In genomic region chr9:89923961-89924504, GRCh38 we compare ENCODE assay signal across 10 cellular contexts.
DNase-seq lines count a peak whose midpoint lies in the region; ATAC-seq, FAIRE-seq and TF ChIP-seq lines count a peak whose summit lies in the region.
"Had no signal": no experiment of that assay in that cellular context is flagged by ENCODE, and none has a peak within 500 bp of the region (broad histone marks: within the 10 kb centered on the region; RNA-seq: fewer than 3 reads in every experiment).

No MANE protein-coding gene starts in this region.

- H2BK15ac ChIP-seq in H1 (ENCODE audit: low read length) = no peak overlapping the region

- peak; percentile 74 for DNase-seq in activated CD4-positive, alpha-beta T cell treated with anti-CD3 and anti-CD28 coated beads for 36 hours
- DNase-seq in H1 (ENCODE audit: low read depth in 1 of 2, low spot score in 2 of 2) (no peak), LoVo (ENCODE audit: low spot score) (no peak)
- peak; percentile 67 to 70 for DNase-seq in stimulated activated CD4-positive, alpha-beta T cell treated with anti-CD3 and anti-CD28 coated beads, Interleukin-2, amount 100 ng/mL, for 24 hours
- DNase-seq in natural killer cell treated with Interleukin-12 subunit alpha and Interleukin-12 subunit beta and Interleukin-15 and Interleukin-18, amount 100 ng/mL, for 72 hours (ENCODE audit: low spot score) = no peak

- no peak overlapping the region for H4K5ac ChIP-seq in H1 (ENCODE audit: insufficient read length, low read depth, low read length)

- no peak overlapping the region for H2BK12ac ChIP-seq in H1 (ENCODE audit: low read depth, low read length)

- no peaks in the 10 kb centered on the region; a peak in 1 of 4 replicates for H3K79me2 ChIP-seq in H1 (ENCODE audit: control insufficient read depth in 1 of 2, insufficient read depth in 2 of 2, low read length in 2 of 2)

- no peaks in the 10 kb centered on the region for H3K9me3 Mint-ChIP-seq in activated CD4-positive, alpha-beta T cell treated with anti-CD3 and anti-CD28 coated beads for 36 hours (ENCODE audit: low read depth)
- H3K9me3 Mint-ChIP-seq in natural killer cell treated with Interleukin-12 subunit alpha and Interleukin-12 subunit beta and Interleukin-15 and Interleukin-18, amount 100 ng/mL, for 72 hours = no peaks in the 10 kb centered on the region

- peak; percentile 13 for FAIRE-seq in H1 (lab: Jason Lieb, UNC)
- FAIRE-seq: TTC549 had no signal

- no peak overlapping the region for H3K4me3 Mint-ChIP-seq in activated CD4-positive, alpha-beta T cell treated with anti-CD3 and anti-CD28 coated beads for 36 hours
- H3K4me3 Mint-ChIP-seq in natural killer cell treated with Interleukin-12 subunit alpha and Interleukin-12 subunit beta and Interleukin-15 and Interleukin-18, amount 100 ng/mL, for 72 hours = no peak overlapping the region

- no peaks in the 10 kb centered on the region; the same call in 1 of the 2 replicates for H3K23me2 ChIP-seq in H1 (ENCODE audit: low read depth, low read length)

- H4K8ac ChIP-seq in H1 (ENCODE audit: extremely low read depth, insufficient read depth, low read length) = no peak overlapping the region

- no peak overlapping the region for H3K23ac ChIP-seq in H1 (ENCODE audit: insufficient read length)

- peaks cover 17% of the 10 kb centered on the region for H3K27me3 Mint-ChIP-seq in activated CD4-positive, alpha-beta T cell treated with anti-CD3 and anti-CD28 coated beads for 36 hours
- H3K27me3 Mint-ChIP-seq in natural killer cell treated with Interleukin-12 subunit alpha and Interleukin-12 subunit beta and Interleukin-15 and Interleukin-18, amount 100 ng/mL, for 72 hours = peaks cover 30 to 61% of the 10 kb centered on the region in 2 donors

- no peak overlapping the region for H2AFZ ChIP-seq in H1 (ENCODE audit: low read length)

- TF ChIP-seq POLR2A in H1 (IDR thresholded peaks at IDR 0.05; ENCODE audit: control extremely low read depth in 1 of 2, low read depth in 2 of 2, low read length in 2 of 2) = no peak

- no peak overlapping the region for H4K91ac ChIP-seq in H1 (replicated peaks; ENCODE audit: insufficient read length, low read length)

- TF ChIP-seq EP300 in H1 (IDR thresholded peaks at IDR 0.05; ENCODE audit: borderline replicate concordance in 1 of 2, low read depth in 2 of 2, low read length in 2 of 2) = no peak

- no peaks in the 10 kb centered on the region for H3K36me3 Mint-ChIP-seq in activated CD4-positive, alpha-beta T cell treated with anti-CD3 and anti-CD28 coated beads for 36 hours (ENCODE audit: low read depth)
- H3K36me3 Mint-ChIP-seq in natural killer cell treated with Interleukin-12 subunit alpha and Interleukin-12 subunit beta and Interleukin-15 and Interleukin-18, amount 100 ng/mL, for 72 hours = no peaks in the 10 kb centered on the region

- no peak overlapping the region for H3K56ac ChIP-seq in H1 (replicated peaks; ENCODE audit: insufficient read length, low read depth, low read length)

- intact Hi-C loops in activated CD4-positive, alpha-beta T cell treated with anti-CD3 and anti-CD28 coated beads for 36 hours (cut with DNase I, micrococcal nuclease) = loop anchor here (1.0 to 5.0 kb wide), 5 partner anchors 29 to 321 kb away; no protein-coding TSS in a partner anchor

- peak overlapping the region; percentile 48 for H3K27ac Mint-ChIP-seq in activated CD4-positive, alpha-beta T cell treated with anti-CD3 and anti-CD28 coated beads for 36 hours
- H3K27ac Mint-ChIP-seq in natural killer cell treated with Interleukin-12 subunit alpha and Interleukin-12 subunit beta and Interleukin-15 and Interleukin-18, amount 100 ng/mL, for 72 hours = peak overlapping the region in 1 of 2 donors; percentile 30

- no peaks in the 10 kb centered on the region for H3K9me3 ChIP-seq in H1 (ENCODE audit: insufficient read depth in 2 of 2, low read depth in 1 of 2, low read length in 1 of 2)
- H3K9me3 ChIP-seq: HAP-1 had no signal

- no peak overlapping the region for H3K14ac ChIP-seq in H1 (ENCODE audit: insufficient read length)

- no peaks in the 10 kb centered on the region for H3K4me1 ChIP-seq in H1 (replicated peaks in 1 of 4; ENCODE audit: control insufficient read depth in 3 of 4, insufficient read depth in 4 of 4, low read length in 3 of 4)
- H3K4me1 ChIP-seq: HAP-1 had no signal

- no peak overlapping the region for H3K9ac ChIP-seq in H1 (replicated peaks in 1 of 4; ENCODE audit: extremely low read depth in 1 of 4, low read depth in 3 of 4, low read length in 3 of 4)

- CTCF ChIA-PET in activated CD4-positive, alpha-beta T cell treated with anti-CD3 and anti-CD28 coated beads for 36 hours (lab: Charles Lee) = interaction anchor here (0.8 to 2.2 kb wide), 9 partner anchors 60 to 332 kb away, joined by 3 to 9 read pairs (median 4); no protein-coding TSS in a partner anchor
- CTCF ChIA-PET in H1 (lab: Charles Lee; ENCODE audit: partially characterized antibody) = interaction anchor here (1.0 to 6.6 kb wide), 14 partner anchors 9 to 359 kb away, joined by 3 to 45 read pairs (median 4); no protein-coding TSS in a partner anchor

- peak; percentile 81 for ATAC-seq in activated CD4-positive, alpha-beta T cell treated with anti-CD3 and anti-CD28 coated beads for 36 hours
- ATAC-seq in HG03378 (IDR thresholded peaks at IDR 0.05; ENCODE audit: unreplicated experiment) = no peak
- ATAC-seq in natural killer cell treated with Interleukin-12 subunit alpha and Interleukin-12 subunit beta and Interleukin-15 and Interleukin-18, amount 100 ng/mL, for 72 hours = no peak
- ATAC-seq in HG02798 (IDR thresholded peaks at IDR 0.05; ENCODE audit: poor library complexity, unreplicated experiment) = no peak

- H3K4me1 Mint-ChIP-seq in activated CD4-positive, alpha-beta T cell treated with anti-CD3 and anti-CD28 coated beads for 36 hours = peaks cover 22% of the 10 kb centered on the region
- peaks cover 0 to 11% of the 10 kb centered on the region in 2 donors for H3K4me1 Mint-ChIP-seq in natural killer cell treated with Interleukin-12 subunit alpha and Interleukin-12 subunit beta and Interleukin-15 and Interleukin-18, amount 100 ng/mL, for 72 hours (ENCODE audit: low read depth in 2 of 2)

- 88% methylated on average over 12 of the region's 12 CpGs; no CpG with 5 or more reads in 1 of the 2 experiments for WGBS in H1 (ENCODE audit: extremely low coverage in 1 of 2, insufficient coverage in 1 of 2, insufficient read length in 1 of 2, insufficient replicate concordance in 2 of 2, low coverage in 1 of 2, low lambda C conversion rate in 2 of 2, missing lambda C conversion rate in 1 of 2), 2 experiments

- H3K4me3 ChIP-seq in H1 (ENCODE audit: extremely low read depth in 1 of 4, insufficient read depth in 2 of 4, low read depth in 3 of 4, low read length in 4 of 4) = no peak overlapping the region
- H3K4me3 ChIP-seq: HAP-1 had no signal

- peaks cover 0 to 3% of the 10 kb centered on the region in 2 experiments for H4K20me1 ChIP-seq in H1 (replicated peaks in 1 of 2; ENCODE audit: control insufficient read depth in 1 of 2, insufficient read depth in 2 of 2, low read length in 2 of 2)

- TF ChIP-seq RAD21 in H1 (IDR thresholded peaks at IDR 0.05 in 1 of 2, conservative IDR thresholded peaks at IDR 0.05 in 1 of 2; ENCODE audit: low read depth in 2 of 2, low read length in 2 of 2) = peak; percentile 13 to 28; a peak in 2 of 4 replicates

- H3K27ac ChIP-seq in H1 (ENCODE audit: low read depth, low read length) = no peak overlapping the region

- H3K36me3 ChIP-seq in H1 (ENCODE audit: control insufficient read depth in 2 of 4, insufficient read depth in 4 of 4, low read length in 3 of 4) = no peaks in the 10 kb centered on the region
- H3K36me3 ChIP-seq: HAP-1 had no signal

- no peak overlapping the region for H2BK20ac ChIP-seq in H1 (ENCODE audit: low read length)

- H3K4ac ChIP-seq in H1 (replicated peaks; ENCODE audit: insufficient read length, low read depth, low read length) = no peak overlapping the region

- H2BK120ac ChIP-seq in H1 (replicated peaks; ENCODE audit: low read depth, low read length) = no peak overlapping the region

- peak; percentile 8 for TF ChIP-seq CTCF in GM12873 (IDR thresholded peaks at IDR 0.05; ENCODE audit: insufficient read depth, low read depth, low read length, missing control alignments)
- TF ChIP-seq CTCF in H1 (IDR thresholded peaks at IDR 0.05; ENCODE audit: control extremely low read depth in 1 of 3, insufficient read depth in 1 of 3, low read depth in 1 of 3, low read length in 3 of 3) = peak in 1 of 3 experiments; percentile 10; a peak in 2 of 4 replicates

- H3K79me1 ChIP-seq in H1 (ENCODE audit: low read depth, low read length) = no peaks in the 10 kb centered on the region

- H3K27me3 ChIP-seq in H1 (replicated peaks in 1 of 4; ENCODE audit: control insufficient read depth in 3 of 4, extremely low read depth in 1 of 4, insufficient read depth in 3 of 4, low read length in 3 of 4) = no peaks in the 10 kb centered on the region

- no peak overlapping the region for H2BK5ac ChIP-seq in H1 (ENCODE audit: low read depth, low read length)

- POLR2A ChIA-PET in activated CD4-positive, alpha-beta T cell treated with anti-CD3 and anti-CD28 coated beads for 36 hours (lab: Charles Lee) = interaction anchor here (0.7 to 1.2 kb wide), 3 partner anchors 319 to 633 kb away, joined by 3 to 4 read pairs (median 3); partner anchors contain the start of gene GADD45G
- POLR2A ChIA-PET in H1 (lab: Charles Lee; ENCODE audit: partially characterized antibody) = no interaction called here

- H3K4me2 ChIP-seq in H1 (ENCODE audit: insufficient read depth in 1 of 2, low read depth in 2 of 2, low read length in 2 of 2) = no peak overlapping the region

- H3K18ac ChIP-seq in H1 (ENCODE audit: extremely low read depth, low read length) = no peak overlapping the region

- no peak overlapping the region for H2AK5ac ChIP-seq in H1 (ENCODE audit: low read depth, low read length)

TF ChIP-seq in H1, 55 proteins besides CTCF, POLR2A, EP300 and RAD21 (continues in another document):
- TF ChIP-seq SAP30 (IDR thresholded peaks at IDR 0.05; ENCODE audit: insufficient read depth, insufficient replicate concordance, low read length) (no peak), MAX (IDR thresholded peaks at IDR 0.05) (no peak), HDAC6 (IDR thresholded peaks at IDR 0.05; ENCODE audit: low read depth, low read length) (no peak), SP4 (IDR thresholded peaks at IDR 0.05; ENCODE audit: low read length) (no peak)
- TF ChIP-seq, protein P1, sequence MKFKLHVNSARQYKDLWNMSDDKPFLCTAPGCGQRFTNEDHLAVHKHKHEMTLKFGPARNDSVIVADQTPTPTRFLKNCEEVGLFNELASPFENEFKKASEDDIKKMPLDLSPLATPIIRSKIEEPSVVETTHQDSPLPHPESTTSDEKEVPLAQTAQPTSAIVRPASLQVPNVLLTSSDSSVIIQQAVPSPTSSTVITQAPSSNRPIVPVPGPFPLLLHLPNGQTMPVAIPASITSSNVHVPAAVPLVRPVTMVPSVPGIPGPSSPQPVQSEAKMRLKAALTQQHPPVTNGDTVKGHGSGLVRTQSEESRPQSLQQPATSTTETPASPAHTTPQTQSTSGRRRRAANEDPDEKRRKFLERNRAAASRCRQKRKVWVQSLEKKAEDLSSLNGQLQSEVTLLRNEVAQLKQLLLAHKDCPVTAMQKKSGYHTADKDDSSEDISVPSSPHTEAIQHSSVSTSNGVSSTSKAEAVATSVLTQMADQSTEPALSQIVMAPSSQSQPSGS (IDR thresholded peaks at IDR 0.05; ENCODE audit: low read length) = no peak

Comparison
In these comparisons a context has a peak if more than half of its experiments do, and no peak if none do; other contexts are left out.
1. DNase-seq: peak in activated CD4-positive, alpha-beta T cell treated with anti-CD3 and anti-CD28 coated beads for 36 hours (single experiment) and stimulated activated CD4-positive, alpha-beta T cell treated with anti-CD3 and anti-CD28 coated beads, Interleukin-2, amount 100 ng/mL, for 24 hours (2 of 2); none in H1 (0 of 2), natural killer cell treated with Interleukin-12 subunit alpha and Interleukin-12 subunit beta and Interleukin-15 and Interleukin-18, amount 100 ng/mL, for 72 hours (single experiment) and LoVo (single experiment).